16 cellular contexts compared by ENCODE assay signal in genomic region chr2:11903085-11903484, GRCh38.
"Had no signal": no experiment of that assay in that cellular context is flagged by ENCODE, and none has a peak within 500 bp of the region (broad histone marks: within the 10 kb centered on the region; RNA-seq: fewer than 3 reads in every experiment).

No MANE protein-coding gene starts in this region.

- H3K27ac Mint-ChIP-seq: activated CD8-positive, alpha-beta T cell treated with anti-CD3 and anti-CD28 coated beads, Interleukin-2, amount 10 ng/mL, durations not matched to agents 7 days and 5 days; activated naive CD8-positive, alpha-beta T cell treated with anti-CD3 and anti-CD28 coated beads, Interleukin-2, amount 50 U/mL, for 24 hours; nephron progenitor cell had no signal

- H3K36me3 ChIP-seq: heart left ventricle, ovary, upper lobe of left lung had no signal

- ATAC-seq: activated CD8-positive, alpha-beta T cell treated with anti-CD3 and anti-CD28 coated beads, Interleukin-2, amount 10 ng/mL, durations not matched to agents 7 days and 5 days; activated naive CD8-positive, alpha-beta T cell treated with anti-CD3 and anti-CD28 coated beads, Interleukin-2, amount 50 U/mL, for 24 hours; foreskin keratinocyte; heart left ventricle; stimulated activated naive CD8-positive, alpha-beta T cell treated with anti-CD3 and anti-CD28 coated beads, Interleukin-15, Interleukin-2, amounts not matched to agents 100 U/mL and 50 U/mL, for 24 hours had no signal

- H3K27me3 Mint-ChIP-seq: activated naive CD8-positive, alpha-beta T cell treated with anti-CD3 and anti-CD28 coated beads, Interleukin-2, amount 50 U/mL, for 24 hours had no signal

- H3K27me3 ChIP-seq: foreskin keratinocyte, heart left ventricle, ovary, upper lobe of left lung had no signal

- H3K9me3 ChIP-seq: ovary, upper lobe of left lung had no signal

- H3K4me3 ChIP-seq: heart left ventricle, ovary, upper lobe of left lung had no signal

- H3K4me1 Mint-ChIP-seq: nephron progenitor cell had no signal

- H3K27ac ChIP-seq: foreskin keratinocyte, heart left ventricle, ovary, upper lobe of left lung, VCaP had no signal

- DNase-seq: activated CD4-positive, alpha-beta T cell treated with anti-CD3 and anti-CD28 coated beads for 4 hours; activated CD8-positive, alpha-beta memory T cell treated with anti-CD3 and anti-CD28 coated beads, Interleukin-2, amount 50 U/mL, for 48 hours; activated CD8-positive, alpha-beta T cell treated with anti-CD3 and anti-CD28 coated beads, Interleukin-2, amount 10 ng/mL, durations not matched to agents 7 days and 5 days; activated naive CD4-positive, alpha-beta T cell treated with Interleukin-2 at 50 U/mL for 16 hours; activated naive CD8-positive, alpha-beta T cell treated with anti-CD3 and anti-CD28 coated beads, Interleukin-2, amount 50 U/mL, for 24 hours; effector CD4-positive, alpha-beta T cell; foreskin keratinocyte; heart left ventricle; nephron progenitor cell; ovary; stimulated activated CD4-positive, alpha-beta T cell treated with anti-CD3 and anti-CD28 coated beads, Interleukin-12 subunit alpha, Interleukin-12 subunit beta, amount 100 ng/mL, for 4 hours; stimulated activated CD4-positive, alpha-beta T cell treated with anti-CD3 and anti-CD28 coated beads, Interleukin-2, amount 100 ng/mL, for 48 hours; stimulated activated naive CD8-positive, alpha-beta T cell treated with anti-CD3 and anti-CD28 coated beads, Interleukin-15, Interleukin-2, amounts not matched to agents 100 U/mL and 50 U/mL, for 24 hours; T-helper 9 cell; upper lobe of left lung had no signal

- H3K4me3 Mint-ChIP-seq: activated CD8-positive, alpha-beta T cell treated with anti-CD3 and anti-CD28 coated beads, Interleukin-2, amount 10 ng/mL, durations not matched to agents 7 days and 5 days; activated naive CD8-positive, alpha-beta T cell treated with anti-CD3 and anti-CD28 coated beads, Interleukin-2, amount 50 U/mL, for 24 hours; nephron progenitor cell had no signal

- H3K9me3 Mint-ChIP-seq: activated naive CD8-positive, alpha-beta T cell treated with anti-CD3 and anti-CD28 coated beads, Interleukin-2, amount 50 U/mL, for 24 hours; nephron progenitor cell had no signal
